ENCODE assay signal across 8 cellular contexts in the genomic region with DNA sequence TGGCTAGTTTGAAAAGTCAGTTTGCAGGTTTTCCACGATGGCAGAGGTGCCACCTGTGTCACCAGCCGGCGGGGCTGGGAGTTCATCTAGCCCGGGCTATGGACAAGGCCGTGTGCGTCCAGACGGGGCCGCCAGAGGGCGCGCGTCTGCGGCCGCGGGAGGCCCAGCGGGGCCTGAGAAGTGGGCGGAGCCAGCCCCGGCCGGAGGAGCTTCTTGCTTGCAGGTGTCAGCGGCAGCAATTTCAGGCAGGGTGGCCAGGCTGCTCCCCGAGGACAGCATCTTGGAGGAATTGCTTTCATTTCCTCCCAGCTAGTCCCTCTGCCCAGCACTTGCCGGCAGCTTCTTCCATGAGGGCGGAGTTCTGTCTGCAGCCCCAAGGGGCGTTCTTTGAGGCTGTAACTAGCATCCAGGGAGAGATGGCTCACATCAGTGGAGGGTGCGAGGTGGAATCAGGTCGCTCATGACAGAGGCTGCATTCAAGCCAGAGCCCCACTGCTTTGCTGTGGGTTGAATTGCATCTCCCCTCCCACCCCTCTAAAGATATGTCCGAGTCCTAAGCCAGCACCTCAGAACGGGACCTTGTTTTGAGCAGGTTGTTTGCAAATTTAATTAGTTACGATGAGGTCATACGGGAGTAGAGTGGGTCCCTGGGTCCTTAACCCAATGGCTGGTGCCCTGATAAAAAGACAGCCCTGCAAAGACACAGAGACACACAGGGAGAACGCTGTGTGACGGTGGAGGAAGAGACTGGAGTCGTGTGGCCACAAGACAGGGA.
DNase-seq lines count a peak whose midpoint lies in the region; ATAC-seq and TF ChIP-seq lines count a peak whose summit lies in the region.

No MANE protein-coding gene starts in this region.

- H3K4me1 Mint-ChIP-seq in activated T-cell treated with anti-CD3 and anti-CD28 coated beads, Interleukin-2, amount 50 U/mL, for 4 hours (ENCODE audit: low read depth) = peaks cover 11% of the 10 kb centered on the region
- peaks cover 32% of the 10 kb centered on the region for H3K4me1 Mint-ChIP-seq in neural crest cell

- TF ChIP-seq CTCF in fibroblast of mammary gland (conservative IDR thresholded peaks at IDR 0.05; ENCODE audit: control insufficient read depth, insufficient read depth, low read depth, low read length) (peak; percentile 61), neural crest cell (conservative IDR thresholded peaks at IDR 0.05) (peak; percentile 95)

- H3K27me3 Mint-ChIP-seq in activated T-cell treated with anti-CD3 and anti-CD28 coated beads, Interleukin-2, amount 50 U/mL, for 4 hours (ENCODE audit: low read depth) = no peaks in the 10 kb centered on the region
- H3K27me3 Mint-ChIP-seq in neural crest cell (ENCODE audit: low read depth) = peaks cover 11% of the 10 kb centered on the region

- H3K4me3 Mint-ChIP-seq in activated T-cell treated with anti-CD3 and anti-CD28 coated beads, Interleukin-2, amount 50 U/mL, for 4 hours = peak overlapping the region; percentile 79
- H3K4me3 Mint-ChIP-seq in neural crest cell = peak overlapping the region; percentile 89

- no peaks in the 10 kb centered on the region for H3K36me3 Mint-ChIP-seq in activated T-cell treated with anti-CD3 and anti-CD28 coated beads, Interleukin-2, amount 50 U/mL, for 4 hours (ENCODE audit: insufficient read depth)
- H3K36me3 Mint-ChIP-seq in neural crest cell (ENCODE audit: low read depth) = no peaks in the 10 kb centered on the region

- H3K9me3 Mint-ChIP-seq in activated T-cell treated with anti-CD3 and anti-CD28 coated beads, Interleukin-2, amount 50 U/mL, for 4 hours = no peaks in the 10 kb centered on the region
- no peaks in the 10 kb centered on the region for H3K9me3 Mint-ChIP-seq in neural crest cell

- no peak overlapping the region for H3K4me3 ChIP-seq in fibroblast of mammary gland (ENCODE audit: control insufficient read depth, low read depth, low read length)

- peak; percentile 97 for ATAC-seq in GM21576 (IDR thresholded peaks at IDR 0.05; ENCODE audit: unreplicated experiment)
- ATAC-seq in activated T-cell treated with anti-CD3 and anti-CD28 coated beads, Interleukin-2, amount 50 U/mL, for 4 hours = peak; percentile 80 to 85
- peak; percentile 82 for ATAC-seq in stimulated activated naive CD8-positive, alpha-beta T cell treated with anti-CD3 and anti-CD28 coated beads, Interleukin-15, Interleukin-2, amounts not matched to agents 100 U/mL and 50 U/mL, for 24 hours

- no peak overlapping the region for H3K27ac Mint-ChIP-seq in neural crest cell (ENCODE audit: unreplicated experiment)

- peak; percentile 51 for DNase-seq in DMS53 treated with DMSO at 0.1 percent for 48 hours (lab: John Stamatoyannopoulos, UW; ENCODE audit: unreplicated experiment)
- DNase-seq in HuH-7.5 (ENCODE audit: low spot score) = peak; percentile 89
- peak; percentile 75 for DNase-seq in activated T-cell treated with anti-CD3 and anti-CD28 coated beads, Interleukin-2, amount 50 U/mL, for 4 hours
- DNase-seq in fibroblast of mammary gland (ENCODE audit: low read depth) = peak; percentile 48
- peak; percentile 85 for DNase-seq in neural crest cell (ENCODE audit: low read depth, low spot score)
- peak; percentile 90 for DNase-seq in stimulated activated naive CD8-positive, alpha-beta T cell treated with anti-CD3 and anti-CD28 coated beads, Interleukin-15, Interleukin-2, amounts not matched to agents 100 U/mL and 50 U/mL, for 24 hours

TF ChIP-seq in PFSK-1, 5 proteins besides CTCF, POLR2A, EP300 and RAD21:
- no peak for TF ChIP-seq POLR2AphosphoS5 (IDR thresholded peaks at IDR 0.05; ENCODE audit: low read depth, low read length)
- peak; percentile 51 for TF ChIP-seq FOXP2 (optimal IDR thresholded peaks at IDR 0.05; ENCODE audit: borderline replicate concordance, extremely low read depth, extremely low read length, insufficient read depth)
